ENCODE assay signal across 8 cellular contexts in the genomic region with DNA sequence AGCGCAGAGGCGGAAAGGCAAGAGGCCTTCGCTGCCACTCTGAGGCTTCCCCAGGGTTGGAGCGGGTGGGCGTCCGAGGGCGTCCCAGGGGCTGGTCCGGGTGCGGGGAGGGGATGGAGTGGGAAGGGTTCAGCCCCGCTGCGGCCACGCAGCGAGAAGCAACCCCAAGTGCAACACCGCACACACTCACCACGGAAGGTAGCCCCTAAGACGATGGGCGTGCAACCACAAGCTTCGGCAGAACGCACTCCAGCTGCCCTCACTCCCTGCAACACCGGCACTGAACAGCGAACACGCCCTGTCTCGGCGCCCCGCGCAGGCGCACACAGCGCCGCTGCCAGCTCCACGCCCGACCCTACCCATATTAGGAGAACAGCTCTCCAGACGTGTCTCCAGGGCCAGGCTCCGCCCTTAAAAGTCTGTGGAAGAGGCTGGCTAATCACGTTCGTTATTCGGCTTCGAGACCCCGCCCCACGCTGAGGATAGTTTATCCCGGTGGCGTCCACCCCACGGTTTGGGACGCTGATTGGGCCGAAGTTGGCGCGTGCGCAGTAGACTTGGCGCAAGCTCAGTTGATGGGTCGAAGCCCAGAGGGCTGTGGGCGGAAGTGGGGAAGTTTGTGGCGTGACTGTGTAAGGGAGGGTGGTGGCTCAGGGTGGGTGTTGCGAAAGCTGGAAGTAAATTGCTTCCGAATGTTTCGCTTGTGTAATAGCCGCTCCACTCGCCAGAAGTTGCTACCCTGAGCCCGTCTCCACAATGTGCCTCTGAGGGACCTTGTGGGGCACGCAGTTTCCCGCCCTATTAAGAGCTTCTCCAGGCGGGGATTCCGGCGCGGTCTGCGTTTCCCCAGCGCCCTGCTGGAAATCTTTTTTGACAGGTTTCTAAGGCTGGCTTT. TPM values are rescaled to one million over a fixed set of nuclear protein-coding genes. Genes with fewer than 3 reads are reported as not detected.
A peak's percentile ranks its signal among the peaks of the same experiment; 100 is the strongest.
DNase-seq lines count a peak whose midpoint lies in the region; ATAC-seq, FAIRE-seq and TF ChIP-seq lines count a peak whose summit lies in the region.

A gene (minus strand): TSS at position 300 of the 895 bp plus-strand sequence. CDS start 343 bp downstream, outside the sequence.

- TF ChIP-seq POLR2A in H54 (IDR thresholded peaks at IDR 0.05; ENCODE audit: low read depth, low read length) (peak; percentile 97), Raji (IDR thresholded peaks at IDR 0.05; ENCODE audit: insufficient read depth, low read depth, low read length) (peak; percentile 87)

- peaks cover 7% of the 10 kb centered on the region for H3K27me3 ChIP-seq in Loucy (ENCODE audit: insufficient read depth, low read length, poor library complexity, severe bottlenecking)

- H3K27ac Mint-ChIP-seq in naive thymus-derived CD8-positive, alpha-beta T cell, result peak within 1 kb of the TSS; percentile 93 to 98 (median 97)

- peak within 1 kb of the TSS; percentile 97 for H3K4me2 ChIP-seq in Loucy (ENCODE audit: low read depth, low read length, poor library complexity, severe bottlenecking)

- H3K4me3 ChIP-seq in Loucy (ENCODE audit: low read length, poor library complexity, severe bottlenecking) (peak within 1 kb of the TSS; percentile 96), fibroblast of mammary gland (ENCODE audit: control insufficient read depth, low read depth, low read length) (peak within 1 kb of the TSS; percentile 78)

- peak within 1 kb of the TSS; percentile 85 for H3K9ac ChIP-seq in Loucy (ENCODE audit: low read depth, low read length, poor library complexity, severe bottlenecking)

- no peaks in the 10 kb centered on the region for H4K20me1 ChIP-seq in Loucy (ENCODE audit: insufficient read depth, low read length, poor library complexity, severe bottlenecking)

- H3K9me3 Mint-ChIP-seq in naive thymus-derived CD8-positive, alpha-beta T cell, result peaks cover 0 to 10% (median 9%) of the 10 kb centered on the region in 9 donors

- peak; percentile 96 to 97 for ATAC-seq in naive thymus-derived CD8-positive, alpha-beta T cell

- POLR2A ChIA-PET in naive thymus-derived CD8-positive, alpha-beta T cell (lab: Charles Lee), result interaction anchor here (0.6 to 1.7 kb wide), 18 partner anchors 10 to 1864 kb away, joined by 3 to 38 read pairs (median 4); a partner anchor contains a TSS

- H3K4me1 Mint-ChIP-seq in naive thymus-derived CD8-positive, alpha-beta T cell, result peaks cover 22 to 50% (median 46%) of the 10 kb centered on the region in 4 donors

- H3K27me3 Mint-ChIP-seq in naive thymus-derived CD8-positive, alpha-beta T cell, result peaks cover 0 to 5% (median 0%) of the 10 kb centered on the region in 5 donors

- peaks cover 27% of the 10 kb centered on the region for H3K79me2 ChIP-seq in Loucy (ENCODE audit: insufficient read depth, low read length)

- H3K4me1 ChIP-seq in Loucy (ENCODE audit: insufficient read depth, low read length, poor library complexity, severe bottlenecking), result peaks cover 38% of the 10 kb centered on the region

- H3F3A ChIP-seq in Loucy (ENCODE audit: low read depth), result no peaks in the 10 kb centered on the region

- H3K36me3 Mint-ChIP-seq in naive thymus-derived CD8-positive, alpha-beta T cell, result peaks cover 13 to 27% (median 18%) of the 10 kb centered on the region in 3 donors

- H3K4me3 Mint-ChIP-seq in naive thymus-derived CD8-positive, alpha-beta T cell, result peak within 1 kb of the TSS; percentile 85 to 98 (median 94)

- TF ChIP-seq CTCF in Loucy (conservative IDR thresholded peaks at IDR 0.05; ENCODE audit: low read length) (no peak), fibroblast of mammary gland (conservative IDR thresholded peaks at IDR 0.05; ENCODE audit: control insufficient read depth, insufficient read depth, low read depth, low read length) (no peak)

- peak within 1 kb of the TSS; percentile 89 for H2AFZ ChIP-seq in Loucy (ENCODE audit: low read length)

- DNase-seq in EL (peak; percentile 100), H54 (ENCODE audit: insufficient read length, low spot score) (peak; percentile 91), fibroblast of mammary gland (ENCODE audit: low read depth) (peak; percentile 99)
- peak; percentile 99 for DNase-seq in activated T-helper 9 cell treated with anti-CD3 and anti-CD28 coated beads, Interleukin-2, amount 50 U/mL, for 16 hours (ENCODE audit: low read depth)
- peak; percentile 98 to 100 (median 100) for DNase-seq in naive thymus-derived CD8-positive, alpha-beta T cell
- DNase-seq in stimulated activated naive CD4-positive, alpha-beta T cell (lab: John Stamatoyannopoulos, UW), result peak; percentile 99 to 100 (median 100)

- no peaks in the 10 kb centered on the region for H3K9me2 ChIP-seq in Loucy (replicated peaks; ENCODE audit: low read depth, low read length)

- peaks cover 4% of the 10 kb centered on the region; the same call in 1 of the 2 replicates for H3K9me3 ChIP-seq in Loucy (ENCODE audit: insufficient read depth, low read depth, low read length)

- FAIRE-seq in H54 (lab: Jason Lieb, UNC), result peak; percentile 97

- no peaks in the 10 kb centered on the region for H3K36me3 ChIP-seq in Loucy (ENCODE audit: insufficient read depth, low read length)

RNA-seq across cellular contexts. Expression of the gene that starts here (rescaled TPM):
- total RNA-seq in naive thymus-derived CD8-positive, alpha-beta T cell, result 10 to 100 TPM; 57.8 to 64.6 TPM
- 100 to 1,000 TPM; 127 to 149 (median 138) TPM for polyA plus RNA-seq in naive thymus-derived CD8-positive, alpha-beta T cell

Comparison
In these comparisons a context has a peak if more than half of its experiments do, and no peak if none do; other contexts are left out.
1. Peak in every context shown above with its lines: DNase-seq, ATAC-seq and H3K4me3 ChIP-seq.